8 cellular contexts compared by ENCODE assay signal in the genomic region with DNA sequence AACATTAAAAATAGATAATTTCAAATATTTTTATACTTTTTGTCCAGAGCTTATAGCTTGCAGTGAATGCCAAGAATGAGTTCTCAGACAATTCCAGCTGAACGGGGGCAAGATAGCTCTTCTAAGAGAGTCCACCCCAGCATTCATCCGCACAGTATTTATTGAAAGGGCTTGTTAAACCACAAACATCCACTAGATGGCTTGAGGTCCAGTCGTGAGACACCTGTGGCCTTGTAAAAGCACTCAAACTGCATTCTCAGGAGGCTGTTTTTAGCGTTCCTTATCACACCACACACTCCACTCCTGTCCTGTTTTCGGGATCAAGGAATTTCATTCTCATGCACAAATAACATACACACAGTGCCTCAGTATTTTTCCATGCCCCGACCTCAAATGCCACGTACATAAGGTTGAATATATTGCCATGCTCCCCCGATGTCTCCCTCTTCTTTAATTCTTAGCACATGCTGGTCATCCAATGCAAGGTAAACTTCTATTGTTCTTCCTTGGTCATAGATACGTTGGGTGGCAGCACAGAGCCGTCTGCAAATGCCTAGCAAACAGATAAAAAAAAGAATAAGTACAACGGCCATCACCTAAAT. TPM values are rescaled to one million over a fixed set of nuclear protein-coding genes. Genes with fewer than 3 reads are reported as not detected.
DNase-seq lines count a peak whose midpoint lies in the region; TF ChIP-seq lines count a peak whose summit lies in the region.

No MANE protein-coding gene starts in this region.

- peaks cover 3% of the 10 kb centered on the region for H3K4me1 ChIP-seq in testis

- peaks cover 4% of the 10 kb centered on the region for H3K36me3 Mint-ChIP-seq in glutamatergic neuron (ENCODE audit: unreplicated experiment)

- in situ Hi-C loops in SK-MEL-5 (cut with HindIII; ENCODE audit: low pct_unique_long_range_greater_than_20kb, low sequenced_read_pairs) = no loop called here

- DNase-seq in GM12864 (ENCODE audit: low read depth) = no peak
- peak; percentile 72 for DNase-seq in HT-29 (ENCODE audit: low spot score)
- DNase-seq in SK-MEL-5 (ENCODE audit: low read depth, low spot score) = peak; percentile 66
- no peak for DNase-seq in glutamatergic neuron
- DNase-seq in testis = peak; percentile 32
- DNase-seq in amniotic stem cell (lab: John Stamatoyannopoulos, UW) = no peak
- DNase-seq in NCI-H226 = no peak
- DNase-seq in effector CD4-positive, alpha-beta T cell = no peak

- H3K27ac ChIP-seq in testis = no peak overlapping the region

- H3K27me3 ChIP-seq in testis = no peaks in the 10 kb centered on the region

- no peak overlapping the region for H3K4me3 Mint-ChIP-seq in glutamatergic neuron (ENCODE audit: unreplicated experiment)

- WGBS in testis, 2 donors = 43 to 60% methylated on average over 11 of the region's 11 CpGs

- H3K9me3 ChIP-seq in testis = no peaks in the 10 kb centered on the region

- H3K4me3 ChIP-seq in GM12864 (ENCODE audit: low read depth, low read length) = no peak overlapping the region
- H3K4me3 ChIP-seq in testis = no peak overlapping the region

- no peak for TF ChIP-seq POLR2A in testis (IDR thresholded peaks at IDR 0.05)

- no peaks in the 10 kb centered on the region for H3K4me1 Mint-ChIP-seq in glutamatergic neuron (ENCODE audit: low read depth, unreplicated experiment)

- intact Hi-C loops in testis (cut with DNase I; ENCODE audit: low total_unique reads) = no loop called here

- TF ChIP-seq CTCF in GM12864 (IDR thresholded peaks at IDR 0.05; ENCODE audit: low read depth, low read length, missing control alignments) (peak; percentile 62), glutamatergic neuron (IDR thresholded peaks at IDR 0.05; ENCODE audit: partially characterized antibody, unreplicated experiment) (peak; percentile 75), testis (IDR thresholded peaks at IDR 0.05) (peak; percentile 55 to 63 (median 58))

- no peak overlapping the region for H3K27ac Mint-ChIP-seq in glutamatergic neuron (ENCODE audit: unreplicated experiment)

- H3K36me3 ChIP-seq in testis (ENCODE audit: low read depth, missing control alignments) = no peaks in the 10 kb centered on the region

- H3K9me3 Mint-ChIP-seq in glutamatergic neuron (ENCODE audit: unreplicated experiment) = peaks cover 2% of the 10 kb centered on the region

- no peaks in the 10 kb centered on the region for H3K27me3 Mint-ChIP-seq in glutamatergic neuron (ENCODE audit: unreplicated experiment)

RNA-seq across cellular contexts. Expression of a gene that starts 47.4 kb away (rescaled TPM):
- 52.5 and 65.2 TPM in 2 replicates for total RNA-seq in HT-29 (2014; rRNA removed; shearing (Covaris generic))
- 104 and 108 TPM in 2 replicates for total RNA-seq in SK-MEL-5 (2014; rRNA removed; shearing (Covaris generic))
- 62.6 and 78.7 TPM in 2 replicates for polyA plus RNA-seq in SK-MEL-5 (2015; cell fraction: cytosol; rRNA removed)
- 104 and 106 TPM in 2 replicates for polyA plus RNA-seq in SK-MEL-5 (2015; cell fraction: nucleus; rRNA removed)
- total RNA-seq in glutamatergic neuron (ENCODE audit: unreplicated experiment) (63.0 TPM), testis (10 to 100 TPM; 51.0 to 81.4 TPM)
- polyA plus RNA-seq in testis (ENCODE audit: insufficient read depth, low read depth, low replicate concordance) = 91.3 TPM

Comparison
In these comparisons a context has a peak if more than half of its experiments do, and no peak if none do; other contexts are left out.
1. DNase-seq: peak in HT-29 (single experiment), SK-MEL-5 (single experiment) and testis (single experiment); none in GM12864 (single experiment), glutamatergic neuron (single experiment), amniotic stem cell (single experiment), NCI-H226 (single experiment) and effector CD4-positive, alpha-beta T cell (single experiment).
2. Peak in every context shown above with its lines, with median percentiles within 50 percentile points of each other: CTCF ChIP-seq.